Comparison of ENCODE assay signal across 8 cellular contexts in the genomic region with DNA sequence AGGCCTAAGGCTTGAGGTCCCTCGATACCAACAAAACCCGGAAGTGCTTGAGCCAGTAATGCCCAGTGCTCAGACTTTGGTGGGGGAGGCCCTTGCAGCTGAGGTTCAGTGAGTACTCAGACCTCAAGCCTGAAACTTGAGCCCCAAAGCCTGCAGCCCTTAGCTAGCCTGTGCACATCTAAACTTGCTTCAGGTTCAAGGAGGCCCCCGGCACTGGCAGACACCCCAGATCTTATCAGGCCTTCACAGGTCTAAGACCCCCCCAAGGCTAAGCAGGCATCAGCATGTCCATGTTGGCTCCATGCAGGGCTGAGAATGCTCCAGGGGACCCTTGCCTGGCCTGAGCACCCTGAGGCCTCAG. TPM values are rescaled to one million over a fixed set of nuclear protein-coding genes. Genes with fewer than 3 reads are reported as not detected.
A peak's percentile ranks its signal among the peaks of the same experiment; 100 is the strongest.
DNase-seq lines count a peak whose midpoint lies in the region; ATAC-seq and TF ChIP-seq lines count a peak whose summit lies in the region.

No MANE protein-coding gene starts in this region.

- H3K27me3 Mint-ChIP-seq in activated naive CD4-positive, alpha-beta T cell treated with anti-CD3 and anti-CD28 coated beads for 36 hours (ENCODE audit: low read depth): no peaks in the 10 kb centered on the region
- H3K27me3 Mint-ChIP-seq in activated naive CD8-positive, alpha-beta T cell: no peaks in the 10 kb centered on the region

- intact Hi-C loops in activated naive CD4-positive, alpha-beta T cell treated with anti-CD3 and anti-CD28 coated beads for 36 hours (cut with micrococcal nuclease): no loop called here

- H3K9ac ChIP-seq in liver (ENCODE audit: low read depth in 1 of 2, low read length in 2 of 2): no peak overlapping the region

- TF ChIP-seq EP300 in upper lobe of left lung (IDR thresholded peaks at IDR 0.05): no peak

- no peak overlapping the region for H3K4me3 ChIP-seq in liver (ENCODE audit: low read depth in 1 of 3, low read length in 3 of 3)
- H3K4me3 ChIP-seq in upper lobe of left lung: peak overlapping the region in 3 of 4 donors; percentile 75 to 98 (median 98)

- no peaks in the 10 kb centered on the region for H3K9me3 Mint-ChIP-seq in activated naive CD4-positive, alpha-beta T cell treated with anti-CD3 and anti-CD28 coated beads for 36 hours
- H3K9me3 Mint-ChIP-seq in activated naive CD8-positive, alpha-beta T cell (ENCODE audit: low read depth): no peaks in the 10 kb centered on the region

- peak overlapping the region; percentile 8 for H3K27ac Mint-ChIP-seq in activated naive CD4-positive, alpha-beta T cell treated with anti-CD3 and anti-CD28 coated beads for 36 hours
- no peak overlapping the region for H3K27ac Mint-ChIP-seq in activated naive CD8-positive, alpha-beta T cell

- peaks cover 7 to 30% (median 11%) of the 10 kb centered on the region in 4 donors for H3K36me3 ChIP-seq in liver (ENCODE audit: control insufficient read depth in 4 of 4, insufficient read depth in 3 of 4, low read depth in 1 of 4, low read length in 3 of 4)
- H3K36me3 ChIP-seq in upper lobe of left lung: peaks cover 22 to 47% (median 44%) of the 10 kb centered on the region in 4 donors

- WGBS in liver: 60% methylated on average over 3 of the region's 3 CpGs
- 22 to 42% methylated on average over 3 of the region's 3 CpGs for WGBS in upper lobe of left lung, 2 donors

- TF ChIP-seq POLR2A in upper lobe of left lung (IDR thresholded peaks at IDR 0.05): no peak

- no peak for TF ChIP-seq RAD21 in liver (IDR thresholded peaks at IDR 0.05)

- peaks cover 33% of the 10 kb centered on the region for H3K4me1 Mint-ChIP-seq in activated naive CD4-positive, alpha-beta T cell treated with anti-CD3 and anti-CD28 coated beads for 36 hours (ENCODE audit: low read depth)
- peaks cover 33% of the 10 kb centered on the region for H3K4me1 Mint-ChIP-seq in activated naive CD8-positive, alpha-beta T cell (ENCODE audit: low read depth)

- H3K27me3 ChIP-seq in liver (ENCODE audit: control insufficient read depth in 4 of 4, insufficient read depth in 4 of 4, low read length in 3 of 4): no peaks in the 10 kb centered on the region
- H3K27me3 ChIP-seq in upper lobe of left lung: no peaks in the 10 kb centered on the region

- peaks cover 8 to 44% (median 33%) of the 10 kb centered on the region in 4 donors for H3K4me1 ChIP-seq in liver (ENCODE audit: control insufficient read depth in 4 of 4, insufficient read depth in 4 of 4, low read length in 3 of 4)
- H3K4me1 ChIP-seq in upper lobe of left lung: peaks cover 42 to 52% (median 43%) of the 10 kb centered on the region in 4 donors

- H3K27ac ChIP-seq in liver (ENCODE audit: low read depth in 1 of 2, low read length in 2 of 2) (peak overlapping the region; percentile 45 to 51), upper lobe of left lung (peak overlapping the region; percentile 94 to 99 (median 96))

- peaks cover 4% of the 10 kb centered on the region for H3K36me3 Mint-ChIP-seq in activated naive CD4-positive, alpha-beta T cell treated with anti-CD3 and anti-CD28 coated beads for 36 hours (ENCODE audit: low read depth)
- no peaks in the 10 kb centered on the region for H3K36me3 Mint-ChIP-seq in activated naive CD8-positive, alpha-beta T cell

- no peak for TF ChIP-seq CTCF in liver (IDR thresholded peaks at IDR 0.05; ENCODE audit: low read depth, low read length, missing input control)
- TF ChIP-seq CTCF in upper lobe of left lung (IDR thresholded peaks at IDR 0.05): no peak

- CTCF ChIA-PET in activated naive CD4-positive, alpha-beta T cell treated with anti-CD3 and anti-CD28 coated beads for 36 hours (lab: Charles Lee): interaction anchor here (3.2 to 8.0 kb wide), 5 partner anchors 26 to 185 kb away, joined by 19 to 287 read pairs (median 74); a partner anchor contains a TSS

- no peak for ATAC-seq in upper lobe of left lung (ENCODE audit: low FRiP score in 2 of 2)

- DNase-seq in activated naive CD4-positive, alpha-beta T cell treated with anti-CD3 and anti-CD28 coated beads for 36 hours: no peak
- no peak for DNase-seq in activated naive CD4-positive, alpha-beta T cell treated with Interleukin-2 at 50 U/mL for 16 hours
- peak in 1 of 2 donors; percentile 46 for DNase-seq in upper lobe of left lung
- DNase-seq in RPMI8226: no peak
- DNase-seq in NOMO-1 treated with dmso at 0.1 percent for 144 hours (lab: John Stamatoyannopoulos, UW; ENCODE audit: unreplicated experiment): no peak
- no peak for DNase-seq in activated effector memory CD4-positive, alpha-beta T cell treated with anti-CD3 and anti-CD28 coated beads, Interleukin-2, amount 50 U/mL, for 16 hours

- H3K4me3 Mint-ChIP-seq in activated naive CD4-positive, alpha-beta T cell treated with anti-CD3 and anti-CD28 coated beads for 36 hours: peak overlapping the region; percentile 77
- peak overlapping the region; percentile 88 for H3K4me3 Mint-ChIP-seq in activated naive CD8-positive, alpha-beta T cell

- no peaks in the 10 kb centered on the region for H3K9me3 ChIP-seq in liver (ENCODE audit: control insufficient read depth in 4 of 4, low read length in 3 of 4)
- H3K9me3 ChIP-seq in upper lobe of left lung: no peaks in the 10 kb centered on the region

TF ChIP-seq in liver, 16 proteins besides CTCF, POLR2A, EP300 and RAD21:
- TF ChIP-seq FOXA2 (IDR thresholded peaks at IDR 0.05) (no peak), HNF4A (conservative IDR thresholded peaks at IDR 0.05) (no peak), GABPA (IDR thresholded peaks at IDR 0.05 in 1 of 2, conservative IDR thresholded peaks at IDR 0.05 in 1 of 2) (no peak)
- TF ChIP-seq, protein P1, sequence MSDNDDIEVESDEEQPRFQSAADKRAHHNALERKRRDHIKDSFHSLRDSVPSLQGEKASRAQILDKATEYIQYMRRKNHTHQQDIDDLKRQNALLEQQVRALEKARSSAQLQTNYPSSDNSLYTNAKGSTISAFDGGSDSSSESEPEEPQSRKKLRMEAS (IDR thresholded peaks at IDR 0.05): no peak

RNA-seq across cellular contexts. Expression of a gene that starts 1.0 kb away (rescaled TPM):
- total RNA-seq in activated naive CD4-positive, alpha-beta T cell treated with anti-CD3 and anti-CD28 coated beads for 36 hours: 1 to 10 TPM; 2.1 to 3.8 TPM
- total RNA-seq in liver (1 to 10 TPM; 1.8 to 2.5 TPM), upper lobe of left lung (10 to 100 TPM in 4 of 6 donors, 1 to 10 TPM in 2; 7.0 to 31.5 (median 22.1) TPM)
- 1 to 10 TPM; 2.2 to 5.4 TPM for polyA plus RNA-seq in liver

RNA-seq across cellular contexts. Expression of a gene that starts 23.6 kb away (rescaled TPM):
- 10 to 100 TPM in 1 of 2 experiments, 1 to 10 TPM in 1; 8.9 to 11.2 TPM for total RNA-seq in activated naive CD4-positive, alpha-beta T cell treated with anti-CD3 and anti-CD28 coated beads for 36 hours
- total RNA-seq in liver: under 1 TPM; 0.25 to 0.84 TPM
- polyA plus RNA-seq in liver: under 1 TPM in 1 of 2 donors, not detected in 1; 0.09 TPM
- total RNA-seq in upper lobe of left lung: 10 to 100 TPM in 1 of 6 donors, 1 to 10 TPM in 4, under 1 TPM in 1; 0.98 to 11.7 (median 5.1) TPM

RNA-seq across cellular contexts. Expression of a gene that starts 36.4 kb away (rescaled TPM):
- 10 to 100 TPM; 19.4 to 21.4 TPM for total RNA-seq in activated naive CD4-positive, alpha-beta T cell treated with anti-CD3 and anti-CD28 coated beads for 36 hours
- total RNA-seq in liver (1 to 10 TPM; 3.6 to 8.2 TPM), upper lobe of left lung (10 to 100 TPM; 22.6 to 61.0 (median 36.2) TPM)
- polyA plus RNA-seq in liver: 1 to 10 TPM; 8.2 to 9.2 TPM

RNA-seq across cellular contexts. Expression of a gene that starts 43.7 kb away (rescaled TPM):
- 100 to 1,000 TPM; 111 to 115 TPM for total RNA-seq in activated naive CD4-positive, alpha-beta T cell treated with anti-CD3 and anti-CD28 coated beads for 36 hours
- total RNA-seq in liver (under 1 TPM; 0.08 to 0.09 TPM), upper lobe of left lung (10 to 100 TPM in 1 of 6 donors, 1 to 10 TPM in 4, under 1 TPM in 1; 0.89 to 16.9 (median 3.8) TPM)
- polyA plus RNA-seq in liver: under 1 TPM in 1 of 2 donors, not detected in 1; 0.10 TPM

Comparison
In these comparisons a context has a peak if more than half of its experiments do, and no peak if none do; other contexts are left out.
1. H3K4me3 ChIP-seq: peak in upper lobe of left lung (3 of 4); none in liver (0 of 3).